26 cellular contexts compared by ENCODE assay signal in genomic region chr1:25068316-25068715, GRCh38.
"Had no signal": no experiment of that assay in that cellular context is flagged by ENCODE, and none has a peak within 500 bp of the region (broad histone marks: within the 10 kb centered on the region; RNA-seq: fewer than 3 reads in every experiment).

No MANE protein-coding gene starts in this region.

- H3K4me3 ChIP-seq: SJCRH30 had no signal

- DNase-seq: activated CD4-positive, alpha-beta T cell treated with anti-CD3 and anti-CD28 coated beads for 1 hour; activated CD8-positive, alpha-beta memory T cell treated with anti-CD3 and anti-CD28 coated beads, Interleukin-2, amount 50 U/mL, for 4 hours; amniotic stem cell; KG1; NCI-H1092; NCI-H1417 treated with DMSO at 0.1 percent for 48 hours; NCI-H1694; NCI-H2029; NCI-H2107; NCI-H2171 treated with DMSO at 0.1 percent for 48 hours; NCI-H510A; NCI-H82; NK-92 treated with Interleukin-12 subunit alpha and Interleukin-12 subunit beta, amount 100 ng/mL, for 24 hours; OCI-M1; SJCRH30 had no signal

- H3K27me3 Mint-ChIP-seq: IgD-negative memory B cell had no signal

- H3K27ac Mint-ChIP-seq: activated CD4-positive, alpha-beta memory T cell treated with anti-CD3 and anti-CD28 coated beads, Interleukin-2, amount 10 ng/mL, durations not matched to agents 7 days and 5 days; activated CD4-positive, alpha-beta T cell treated with anti-CD3 and anti-CD28 coated beads, Interleukin-2, amount 10 ng/mL, durations not matched to agents 7 days and 5 days; activated T-cell treated with anti-CD3 and anti-CD28 coated beads, Interleukin-2, amount 50 U/mL, for 72 hours; brain; T-helper 1 cell treated with Interleukin-12 subunit alpha and Interleukin-12 subunit beta and Interleukin-4 antibody, amounts not matched to agents 30 μg/mL and 1 μg/mL, for 36 hours had no signal

- H3K9me3 ChIP-seq: SJCRH30 had no signal

- ATAC-seq: activated T-cell treated with anti-CD3 and anti-CD28 coated beads, Interleukin-2, amount 50 U/mL, for 72 hours; Panc1; Right ventricle myocardium inferior; SK-N-SH treated with all-trans-retinoic acid at 6 μM for 48 hours had no signal

- H3K4me3 Mint-ChIP-seq: activated CD4-positive, alpha-beta memory T cell treated with anti-CD3 and anti-CD28 coated beads, Interleukin-2, amount 10 ng/mL, durations not matched to agents 7 days and 5 days; activated CD4-positive, alpha-beta T cell treated with anti-CD3 and anti-CD28 coated beads, Interleukin-2, amount 10 ng/mL, durations not matched to agents 7 days and 5 days; activated naive CD4-positive, alpha-beta T cell treated with anti-CD3 and anti-CD28 coated beads, Interleukin-2, amount 50 U/mL, for 24 hours; activated T-cell treated with anti-CD3 and anti-CD28 coated beads, Interleukin-2, amount 50 U/mL, for 72 hours; brain; IgD-negative memory B cell; T-helper 1 cell treated with Interleukin-12 subunit alpha and Interleukin-12 subunit beta and Interleukin-4 antibody, amounts not matched to agents 30 μg/mL and 1 μg/mL, for 36 hours had no signal

- H3K4me1 ChIP-seq: SJCRH30 had no signal

- H3K9me3 Mint-ChIP-seq: activated CD4-positive, alpha-beta memory T cell treated with anti-CD3 and anti-CD28 coated beads, Interleukin-2, amount 10 ng/mL, durations not matched to agents 7 days and 5 days; activated CD4-positive, alpha-beta T cell treated with anti-CD3 and anti-CD28 coated beads, Interleukin-2, amount 10 ng/mL, durations not matched to agents 7 days and 5 days; activated naive CD4-positive, alpha-beta T cell treated with anti-CD3 and anti-CD28 coated beads, Interleukin-2, amount 50 U/mL, for 24 hours; activated T-cell treated with anti-CD3 and anti-CD28 coated beads, Interleukin-2, amount 50 U/mL, for 72 hours; IgD-negative memory B cell; T-helper 1 cell treated with Interleukin-12 subunit alpha and Interleukin-12 subunit beta and Interleukin-4 antibody, amounts not matched to agents 30 μg/mL and 1 μg/mL, for 36 hours had no signal

- FAIRE-seq: astrocyte had no signal

- H3K36me3 Mint-ChIP-seq: activated naive CD4-positive, alpha-beta T cell treated with anti-CD3 and anti-CD28 coated beads, Interleukin-2, amount 50 U/mL, for 24 hours; brain had no signal

- H3K36me3 ChIP-seq: SJCRH30 had no signal

- H3K27ac ChIP-seq: SJCRH30 had no signal
